ENCODE assay signal across 1 cellular context in the genomic region with DNA sequence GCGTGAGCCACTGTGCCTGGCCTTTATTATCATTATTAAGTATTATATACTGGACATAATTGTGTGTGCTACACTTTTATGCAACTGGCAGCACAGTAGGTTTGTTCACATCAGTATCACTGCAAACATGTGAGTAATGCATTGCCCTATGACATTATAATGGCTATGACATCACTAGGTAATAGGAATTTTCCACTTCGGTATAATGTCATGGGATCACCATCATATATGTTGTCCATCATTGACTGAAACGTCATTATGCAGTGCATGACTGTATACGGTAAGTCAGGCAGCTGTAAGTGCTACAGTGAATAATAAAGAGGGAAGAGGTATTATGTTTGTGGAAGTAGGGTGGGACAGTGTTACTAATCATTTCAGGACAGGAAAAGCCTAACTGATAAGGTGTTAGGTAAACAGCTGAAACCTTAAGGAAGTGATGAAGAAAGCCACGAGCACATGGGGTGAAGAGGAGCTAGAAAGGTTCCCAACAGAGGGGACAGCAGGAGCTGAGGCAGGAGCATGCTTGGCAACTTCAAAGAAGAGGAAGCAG.
TF ChIP-seq lines count a peak whose summit lies in the region.

No MANE protein-coding gene starts in this region.

TF ChIP-seq in HepG2, 621 proteins besides CTCF, POLR2A, EP300 and RAD21 (continued from another document):
- TF ChIP-seq BCLAF1 (IDR thresholded peaks at IDR 0.05) (no peak), CREB1 (IDR thresholded peaks at IDR 0.05) (peak; percentile 84), CREB1 (CRISPR knock-in tag; IDR thresholded peaks at IDR 0.05) (no peak)
